ENCODE assay signal across 8 cellular contexts in the genomic region with DNA sequence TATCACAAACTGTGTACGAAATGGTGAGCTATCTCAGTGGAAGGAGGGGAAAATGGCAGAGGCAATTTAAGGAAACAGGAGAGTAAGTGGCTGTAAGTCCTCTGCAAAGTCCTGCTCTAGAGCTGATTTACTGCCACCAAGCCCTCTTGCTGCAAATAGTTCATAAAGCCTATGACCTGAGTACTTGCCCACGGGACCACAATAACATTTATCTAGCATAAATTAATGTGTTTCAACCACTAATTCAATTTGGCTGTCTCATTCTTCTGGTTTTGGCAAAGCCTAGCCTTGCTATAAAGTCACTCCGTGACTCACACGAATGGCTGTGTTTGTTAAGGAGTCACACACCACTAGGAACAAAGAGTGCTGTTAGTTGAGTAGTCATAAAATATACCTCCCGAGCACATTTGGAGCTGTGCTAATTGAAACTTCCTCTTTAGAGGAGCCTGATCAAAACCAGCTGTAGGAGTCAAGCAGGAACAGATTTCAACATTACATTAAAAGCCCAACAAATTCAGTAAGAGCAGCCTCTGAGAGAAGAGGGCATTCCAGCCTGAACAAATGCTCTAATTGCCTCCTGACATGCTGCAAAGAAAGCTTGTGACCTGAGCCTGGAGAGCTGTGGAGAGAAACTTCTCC.
DNase-seq lines count a peak whose midpoint lies in the region; ATAC-seq and TF ChIP-seq lines count a peak whose summit lies in the region.

No MANE protein-coding gene starts in this region.

- no CpG with 5 or more reads among the region's 5 CpGs for WGBS in IMR-90 (ENCODE audit: extremely low coverage in 2 of 2, insufficient read length in 1 of 2), 2 experiments
- WGBS in esophagus squamous epithelium, 2 donors: 9 to 16% methylated on average over 5 of the region's 5 CpGs

- H3K36me3 ChIP-seq in IMR-90 (ENCODE audit: control insufficient read depth, insufficient read depth, low read length) (no peaks in the 10 kb centered on the region), esophagus squamous epithelium (no peaks in the 10 kb centered on the region)

- peak overlapping the region; percentile 63 for H2BK20ac ChIP-seq in IMR-90 (ENCODE audit: low read depth, low read length)

- no peaks in the 10 kb centered on the region for H3K79me1 ChIP-seq in IMR-90 (ENCODE audit: low read depth in 1 of 2, low read length in 2 of 2)

- DNase-seq in AG20443 (ENCODE audit: low spot score): peak; percentile 85
- peak; percentile 97 for DNase-seq in IMR-90
- peak; percentile 71 for DNase-seq in RKO (ENCODE audit: low spot score)
- DNase-seq in esophagus squamous epithelium (lab: John Stamatoyannopoulos, UW): no peak
- DNase-seq in nephron progenitor cell: peak; percentile 16
- DNase-seq in CD14-positive monocyte (ENCODE audit: low spot score): no peak
- no peak for DNase-seq in T-helper 17 cell
- no peak for DNase-seq in activated gamma-delta T cell treated with Interleukin-2 at 50 U/mL for 16 hours

- H3K23ac ChIP-seq in IMR-90 (ENCODE audit: low read depth, low read length): peak overlapping the region; percentile 46; the same call in 1 of the 2 replicates

- H2BK15ac ChIP-seq in IMR-90 (ENCODE audit: low read depth, low read length): peak overlapping the region; percentile 30; the same call in 1 of the 3 replicates

- POLR2A ChIA-PET in IMR-90 (lab: Charles Lee; ENCODE audit: unreplicated experiment): no interaction called here

- H3K27ac ChIP-seq in IMR-90 (ENCODE audit: insufficient read depth, low read length) (peak overlapping the region; percentile 87), esophagus squamous epithelium (peak overlapping the region; percentile 84 to 91 (median 90))

- H3K27me3 Mint-ChIP-seq in nephron progenitor cell (ENCODE audit: low read depth, poor library complexity): no peaks in the 10 kb centered on the region
- H3K27me3 Mint-ChIP-seq in CD14-positive monocyte (ENCODE audit: low read depth in 3 of 3): peaks cover 0 to 2% (median 0%) of the 10 kb centered on the region in 3 donors
- no peaks in the 10 kb centered on the region for H3K27me3 Mint-ChIP-seq in T-helper 17 cell

- H4K8ac ChIP-seq in IMR-90 (ENCODE audit: low read depth in 2 of 2, low read length in 2 of 2): peak overlapping the region; percentile 30 to 73; a peak in 3 of 4 replicates

- in situ Hi-C loops in IMR-90 (cut with MboI; ENCODE audit: low sequenced_read_pairs): loop anchor here (10.0 kb wide), 1 partner anchor 740 kb away; the partner anchor contains the start of gene ZNF608

- H4K91ac ChIP-seq in IMR-90 (ENCODE audit: insufficient read depth, low read depth, low read length): peak overlapping the region; percentile 45; the same call in 1 of the 2 replicates

- H3K9me1 ChIP-seq in IMR-90 (ENCODE audit: insufficient read depth, low read length): 0 out of 2 replicates have a peak, but pooled peaks cover 2% of the 10 kb centered on the region

- H3K14ac ChIP-seq in IMR-90 (replicated peaks; ENCODE audit: low read depth, low read length): peak overlapping the region; percentile 5; the same call in 1 of the 2 replicates

- H3K4me1 Mint-ChIP-seq in nephron progenitor cell (peaks cover 85% of the 10 kb centered on the region), CD14-positive monocyte (peaks cover 7% of the 10 kb centered on the region), T-helper 17 cell (no peaks in the 10 kb centered on the region)

- peak overlapping the region; percentile 11; the same call in 1 of the 2 replicates for H3K9ac ChIP-seq in IMR-90 (ENCODE audit: low read depth, low read length)

- TF ChIP-seq RAD21 in IMR-90 (IDR thresholded peaks at IDR 0.05; ENCODE audit: low read length): no peak; the same call in 1 of the 2 replicates

- no peaks in the 10 kb centered on the region for H3K36me3 Mint-ChIP-seq in nephron progenitor cell (ENCODE audit: low read depth)
- no peaks in the 10 kb centered on the region for H3K36me3 Mint-ChIP-seq in CD14-positive monocyte
- H3K36me3 Mint-ChIP-seq in T-helper 17 cell (ENCODE audit: low read depth): no peaks in the 10 kb centered on the region

- TF ChIP-seq POLR2A in IMR-90 (IDR thresholded peaks at IDR 0.05; ENCODE audit: low read depth, low read length) (no peak), esophagus squamous epithelium (IDR thresholded peaks at IDR 0.05) (no peak)

- intact Hi-C loops in IMR-90 (cut with micrococcal nuclease): loop anchor here (1.0 to 10.0 kb wide), 6 partner anchors 158 to 834 kb away; no protein-coding TSS in a partner anchor
- intact Hi-C loops in esophagus squamous epithelium (cut with DNase I): loop anchor here (10.0 kb wide), 1 partner anchor 740 kb away; the partner anchor contains the start of gene ZNF608
- intact Hi-C loops in CD14-positive monocyte (cut with micrococcal nuclease): no loop called here

- CTCF ChIA-PET in IMR-90 (lab: Yijun Ruan, JAX): interaction anchor here (1.0 to 1.1 kb wide), 2 partner anchors 72 to 348 kb away, joined by 3 to 4 read pairs; no protein-coding TSS in a partner anchor

- peak overlapping the region; percentile 0; the same call in 1 of the 2 replicates for H3K4me3 ChIP-seq in IMR-90 (ENCODE audit: insufficient read depth, low read depth, low read length)
- H3K4me3 ChIP-seq in esophagus squamous epithelium: peak overlapping the region in 3 of 4 donors; percentile 3 to 38 (median 12)

- no peak overlapping the region for H2AFZ ChIP-seq in IMR-90 (replicated peaks; ENCODE audit: low read length, poor library complexity)

- no peaks in the 10 kb centered on the region; the same call in 1 of the 2 replicates for H3K27me3 ChIP-seq in IMR-90 (ENCODE audit: control insufficient read depth, insufficient read depth, low read length)
- no peaks in the 10 kb centered on the region for H3K27me3 ChIP-seq in esophagus squamous epithelium

- H2AK9ac ChIP-seq in IMR-90 (replicated peaks; ENCODE audit: low read depth, low read length, poor library complexity): no peak overlapping the region

- peak overlapping the region; percentile 71 for H3K4me2 ChIP-seq in IMR-90 (ENCODE audit: low read depth, low read length)

- ATAC-seq in IMR-90 (ENCODE audit: low read depth) (peak; percentile 85), T-helper 17 cell (no peak)

- H3K9me3 Mint-ChIP-seq in nephron progenitor cell: peaks cover 9% of the 10 kb centered on the region
- peaks cover 0 to 3% (median 0%) of the 10 kb centered on the region in 7 donors for H3K9me3 Mint-ChIP-seq in CD14-positive monocyte

- BruUV-seq in IMR-90 (replicated peaks; lab: Mats Ljungman, UMichigan): no TSS peak

- H3K4me1 ChIP-seq in IMR-90 (ENCODE audit: control insufficient read depth, insufficient read depth, low read length): peaks cover 9% of the 10 kb centered on the region
- H3K4me1 ChIP-seq in esophagus squamous epithelium: peaks cover 19 to 67% (median 31%) of the 10 kb centered on the region in 3 donors

- TF ChIP-seq CTCF in IMR-90 (conservative IDR thresholded peaks at IDR 0.05; ENCODE audit: low read depth, low read length): no peak
- TF ChIP-seq CTCF in esophagus squamous epithelium (IDR thresholded peaks at IDR 0.05): peak in 1 of 6 experiments; percentile 5
- no peak for TF ChIP-seq CTCF in nephron progenitor cell (IDR thresholded peaks at IDR 0.05)
- no peak for TF ChIP-seq CTCF in CD14-positive monocyte (IDR thresholded peaks at IDR 0.05)

- H4K20me1 ChIP-seq in IMR-90 (ENCODE audit: insufficient read depth, low read length): peaks cover 5% of the 10 kb centered on the region; the same call in 1 of the 2 replicates

- no peak overlapping the region; the same call in 1 of the 2 replicates for H2AK5ac ChIP-seq in IMR-90 (ENCODE audit: low read depth, low read length)

- H2BK120ac ChIP-seq in IMR-90 (ENCODE audit: low read depth, low read length): peak overlapping the region; percentile 57

- H3K4ac ChIP-seq in IMR-90 (ENCODE audit: low read depth, low read length): peak overlapping the region; percentile 54

- H3K56ac ChIP-seq in IMR-90 (ENCODE audit: extremely low read depth, insufficient read depth, low read length): peak overlapping the region; percentile 80

- H3K9me3 ChIP-seq in IMR-90 (ENCODE audit: control insufficient read depth, insufficient read depth, low read length) (no peaks in the 10 kb centered on the region), esophagus squamous epithelium (no peaks in the 10 kb centered on the region), T-helper 17 cell (ENCODE audit: control insufficient read depth, low read length, poor library complexity, severe bottlenecking) (peaks cover 2% of the 10 kb centered on the region)

- H3K18ac ChIP-seq in IMR-90 (ENCODE audit: low read depth, low read length): peak overlapping the region; percentile 96; the same call in 1 of the 2 replicates

- H3K27ac Mint-ChIP-seq in nephron progenitor cell (peak overlapping the region; percentile 97), CD14-positive monocyte (no peak overlapping the region), T-helper 17 cell (no peak overlapping the region)

- peak overlapping the region; percentile 33; the same call in 1 of the 2 replicates for H4K5ac ChIP-seq in IMR-90 (ENCODE audit: low read depth, low read length)

- H3K4me3 Mint-ChIP-seq in nephron progenitor cell: peak overlapping the region; percentile 57
- no peak overlapping the region for H3K4me3 Mint-ChIP-seq in CD14-positive monocyte
- no peak overlapping the region for H3K4me3 Mint-ChIP-seq in T-helper 17 cell

- peak overlapping the region; percentile 87 for H2BK5ac ChIP-seq in IMR-90 (ENCODE audit: low read depth, low read length, poor library complexity, severe bottlenecking)

- dilution Hi-C loops in IMR-90 (cut with HindIII; ENCODE audit: low sequenced_read_pairs, unreplicated experiment): no loop called here

TF ChIP-seq in IMR-90, 13 proteins besides CTCF, POLR2A, EP300 and RAD21:
- TF ChIP-seq MAFK (IDR thresholded peaks at IDR 0.05; ENCODE audit: low read depth, low read length) (peak; percentile 35), BHLHE40 (IDR thresholded peaks at IDR 0.05; ENCODE audit: low read depth, low read length) (peak; percentile 70), CEBPB (IDR thresholded peaks at IDR 0.05; ENCODE audit: low read depth, low read length) (no peak), CHD1 (IDR thresholded peaks at IDR 0.05; ENCODE audit: low read depth, low read length) (no peak), FOS (IDR thresholded peaks at IDR 0.05; ENCODE audit: low read depth, low read length) (peak; percentile 87), NFE2L2 (IDR thresholded peaks at IDR 0.05; ENCODE audit: low read depth, low read length) (peak; percentile 55; the same call in 1 of the 2 replicates)

Comparison
In these comparisons a context has a peak if more than half of its experiments do, and no peak if none do; other contexts are left out.
1. DNase-seq: peak in AG20443 (single experiment), IMR-90 (single experiment), RKO (single experiment) and nephron progenitor cell (single experiment); none in esophagus squamous epithelium (single experiment), CD14-positive monocyte (single experiment), T-helper 17 cell (0 of 3) and activated gamma-delta T cell treated with Interleukin-2 at 50 U/mL for 16 hours (single experiment).
2. intact Hi-C loops: an anchor here in IMR-90 (1.0 to 10.0 kb wide) and esophagus squamous epithelium (10.0 kb wide); none called in CD14-positive monocyte.